10 cellular contexts compared by ENCODE assay signal in genomic region chr13:71879129-71879535, GRCh38. TPM values are rescaled to one million over a fixed set of nuclear protein-coding genes. Genes with fewer than 3 reads are reported as not detected.
A peak's percentile ranks its signal among the peaks of the same experiment; 100 is the strongest.
DNase-seq lines count a peak whose midpoint lies in the region; ATAC-seq and TF ChIP-seq lines count a peak whose summit lies in the region.
"Had no signal": no experiment of that assay in that cellular context is flagged by ENCODE, and none has a peak within 500 bp of the region (broad histone marks: within the 10 kb centered on the region; RNA-seq: fewer than 3 reads in every experiment).

No MANE protein-coding gene starts in this region.

- H3K4me3 Mint-ChIP-seq in activated T-cell treated with anti-CD3 and anti-CD28 coated beads, Interleukin-2, amount 50 U/mL, for 72 hours, result no peak overlapping the region
- H3K4me3 Mint-ChIP-seq in activated T-cell treated with anti-CD3 and anti-CD28 coated beads, Interleukin-2, amount 50 U/mL, for 24 hours, result no peak overlapping the region
- H3K4me3 Mint-ChIP-seq: dendritic cell treated with granulocyte-macrophage colony-stimulating factor and Interleukin-4, amounts not matched to agents 40 ng/mL and 50 ng/mL, for 4 days had no signal

- 0 out of 2 replicates have a peak, but pooled peaks cover 3% of the 10 kb centered on the region for H3K4me1 ChIP-seq in HEK293 (ENCODE audit: control insufficient read depth, insufficient read depth, low read length)
- no peaks in the 10 kb centered on the region for H3K4me1 ChIP-seq in foreskin keratinocyte
- H3K4me1 ChIP-seq in skeletal muscle satellite cell (ENCODE audit: control insufficient read depth, insufficient read depth, low read length), result no peaks in the 10 kb centered on the region

- H3K4me3 ChIP-seq in HEK293 (ENCODE audit: low read depth, low read length) (no peak overlapping the region), LNCaP clone FGC (ENCODE audit: low read depth, low read length) (no peak overlapping the region), skeletal muscle satellite cell (ENCODE audit: low read length) (no peak overlapping the region)

- TF ChIP-seq CTCF in HEK293 (tag by site-specific recombination; IDR thresholded peaks at IDR 0.05) (no peak), LNCaP clone FGC (IDR thresholded peaks at IDR 0.05; ENCODE audit: control insufficient read depth, extremely low read depth, insufficient read depth) (peak; percentile 42), foreskin keratinocyte (conservative IDR thresholded peaks at IDR 0.05) (peak; percentile 59)

- H3K36me3 Mint-ChIP-seq in activated T-cell treated with anti-CD3 and anti-CD28 coated beads, Interleukin-2, amount 50 U/mL, for 72 hours (ENCODE audit: insufficient read depth in 2 of 2), result no peaks in the 10 kb centered on the region
- no peaks in the 10 kb centered on the region for H3K36me3 Mint-ChIP-seq in activated T-cell treated with anti-CD3 and anti-CD28 coated beads, Interleukin-2, amount 50 U/mL, for 24 hours (ENCODE audit: low read depth)

- no peak for DNase-seq in activated T-cell treated with anti-CD3 and anti-CD28 coated beads, Interleukin-2, amount 50 U/mL, for 72 hours
- DNase-seq in activated T-cell treated with anti-CD3 and anti-CD28 coated beads, Interleukin-2, amount 50 U/mL, for 24 hours, result no peak
- DNase-seq in LNCaP clone FGC (ENCODE audit: low read depth) (no peak), SK-N-DZ (ENCODE audit: low spot score) (peak; percentile 62), foreskin keratinocyte (peak; percentile 19 to 55), NCI-H2196 (lab: John Stamatoyannopoulos, UW; ENCODE audit: unreplicated experiment) (no peak)

- H3K36me3 ChIP-seq in HEK293 (ENCODE audit: control insufficient read depth in 2 of 2, insufficient read depth in 1 of 2, low read length in 2 of 2), result no peaks in the 10 kb centered on the region
- no peaks in the 10 kb centered on the region for H3K36me3 ChIP-seq in skeletal muscle satellite cell (ENCODE audit: insufficient read depth, low read length)

- no peaks in the 10 kb centered on the region for H3K27me3 Mint-ChIP-seq in activated T-cell treated with anti-CD3 and anti-CD28 coated beads, Interleukin-2, amount 50 U/mL, for 72 hours (ENCODE audit: low read depth)
- no peaks in the 10 kb centered on the region for H3K27me3 Mint-ChIP-seq in activated T-cell treated with anti-CD3 and anti-CD28 coated beads, Interleukin-2, amount 50 U/mL, for 24 hours
- H3K27me3 Mint-ChIP-seq: dendritic cell treated with granulocyte-macrophage colony-stimulating factor and Interleukin-4, amounts not matched to agents 40 ng/mL and 50 ng/mL, for 4 days had no signal

- H3K27ac Mint-ChIP-seq in activated T-cell treated with anti-CD3 and anti-CD28 coated beads, Interleukin-2, amount 50 U/mL, for 72 hours, result no peak overlapping the region
- no peak overlapping the region for H3K27ac Mint-ChIP-seq in activated T-cell treated with anti-CD3 and anti-CD28 coated beads, Interleukin-2, amount 50 U/mL, for 24 hours
- H3K27ac Mint-ChIP-seq: dendritic cell treated with granulocyte-macrophage colony-stimulating factor and Interleukin-4, amounts not matched to agents 40 ng/mL and 50 ng/mL, for 4 days had no signal

- H3K9me3 Mint-ChIP-seq in activated T-cell treated with anti-CD3 and anti-CD28 coated beads, Interleukin-2, amount 50 U/mL, for 72 hours, result no peaks in the 10 kb centered on the region
- no peaks in the 10 kb centered on the region for H3K9me3 Mint-ChIP-seq in activated T-cell treated with anti-CD3 and anti-CD28 coated beads, Interleukin-2, amount 50 U/mL, for 24 hours
- H3K9me3 Mint-ChIP-seq: dendritic cell treated with granulocyte-macrophage colony-stimulating factor and Interleukin-4, amounts not matched to agents 40 ng/mL and 50 ng/mL, for 4 days had no signal

- peaks cover 6% of the 10 kb centered on the region for H3K4me1 Mint-ChIP-seq in activated T-cell treated with anti-CD3 and anti-CD28 coated beads, Interleukin-2, amount 50 U/mL, for 72 hours (ENCODE audit: low read depth)
- no peaks in the 10 kb centered on the region for H3K4me1 Mint-ChIP-seq in activated T-cell treated with anti-CD3 and anti-CD28 coated beads, Interleukin-2, amount 50 U/mL, for 24 hours (ENCODE audit: low read depth)

- H3K9me3 ChIP-seq in HEK293 (ENCODE audit: control insufficient read depth, insufficient read depth, low read depth, low read length) (no peaks in the 10 kb centered on the region), skeletal muscle satellite cell (replicated peaks; ENCODE audit: low read length) (no peaks in the 10 kb centered on the region)

- H3K27ac ChIP-seq in HEK293 (ENCODE audit: extremely low read depth, low read depth, low read length) (no peak overlapping the region), foreskin keratinocyte (no peak overlapping the region)

- POLR2A ChIA-PET in HEK293 (lab: Yijun Ruan, JAX), result interaction anchor here (1.1 kb wide), 1 partner anchor 12 kb away, joined by 4 read pairs; the partner anchor contains the start of gene DACH1

- H3K27me3 ChIP-seq in foreskin keratinocyte (no peaks in the 10 kb centered on the region), skeletal muscle satellite cell (ENCODE audit: control insufficient read depth, insufficient read depth, low read length) (no peaks in the 10 kb centered on the region)

- peak overlapping the region; percentile 59 for H3K4me2 ChIP-seq in skeletal muscle satellite cell (ENCODE audit: low read length)

- H3K9ac ChIP-seq in skeletal muscle satellite cell (ENCODE audit: low read depth, low read length), result no peak overlapping the region

- CTCF ChIA-PET in HEK293 (lab: Yijun Ruan, JAX), result interaction anchor here (0.5 to 1.9 kb wide), 26 partner anchors 10 to 565 kb away, joined by 3 to 9 read pairs (median 4); partner anchors contain the start of gene DACH1

- peak; percentile 69 to 83 for ATAC-seq in activated T-cell treated with anti-CD3 and anti-CD28 coated beads, Interleukin-2, amount 50 U/mL, for 72 hours (replicated peaks in 1 of 2)
- peak; percentile 71 for ATAC-seq in foreskin keratinocyte

TF ChIP-seq in HEK293, 187 proteins besides CTCF, POLR2A, EP300 and RAD21 (continues in another document):
- peak; percentile 32 for TF ChIP-seq ZNF654 (tag by site-specific recombination; IDR thresholded peaks at IDR 0.05; ENCODE audit: low read depth)
- no peak for TF ChIP-seq ZNF2 (tag by site-specific recombination; IDR thresholded peaks at IDR 0.05)
- no peak for TF ChIP-seq ZNF423 (tag by site-specific recombination; IDR thresholded peaks at IDR 0.05)
- TF ChIP-seq INSM2 (tag by site-specific recombination; IDR thresholded peaks at IDR 0.05), result no peak
- peak; percentile 80; the same call in 1 of the 2 replicates for TF ChIP-seq ZNF660 (tag by site-specific recombination; IDR thresholded peaks at IDR 0.05)
- TF ChIP-seq PRDM10 (tag by site-specific recombination; IDR thresholded peaks at IDR 0.05), result no peak
- TF ChIP-seq BCL11A (tag by site-specific recombination; IDR thresholded peaks at IDR 0.05; ENCODE audit: low read depth), result no peak
- TF ChIP-seq ZNF549 (tag by site-specific recombination; IDR thresholded peaks at IDR 0.05), result no peak
- no peak for TF ChIP-seq ZNF404 (tag by site-specific recombination; IDR thresholded peaks at IDR 0.05)
- TF ChIP-seq SP7 (tag by site-specific recombination; IDR thresholded peaks at IDR 0.05), result peak; percentile 29; the same call in 1 of the 2 replicates
- TF ChIP-seq ZNF514 (tag by site-specific recombination; IDR thresholded peaks at IDR 0.05), result no peak

RNA-seq across cellular contexts. Expression of gene DACH1, which starts 12.1 kb away (rescaled TPM):
- under 1 TPM; 0.14 to 0.17 TPM for total RNA-seq in activated T-cell treated with anti-CD3 and anti-CD28 coated beads, Interleukin-2, amount 50 U/mL, for 72 hours
- 10.9 and 12.1 TPM in 2 replicates for polyA plus RNA-seq in SK-N-DZ (2014; cell fraction: cytosol; rRNA removed)
- 6.7 and 9.2 TPM in 2 replicates for polyA plus RNA-seq in SK-N-DZ (2014; cell fraction: nucleus; rRNA removed)
- not detected in 2 replicates for total RNA-seq in foreskin keratinocyte
- not detected in 2 replicates for polyA plus RNA-seq in foreskin keratinocyte
- not detected in 2 replicates for total RNA-seq in skeletal muscle satellite cell (2012; rRNA removed)
- total RNA-seq: Daoy had no signal

Comparison
In these comparisons a context has a peak if more than half of its experiments do, and no peak if none do; other contexts are left out.
1. DNase-seq: peak in SK-N-DZ (single experiment) and foreskin keratinocyte (2 of 2); none in activated T-cell treated with anti-CD3 and anti-CD28 coated beads, Interleukin-2, amount 50 U/mL, for 72 hours (0 of 2), activated T-cell treated with anti-CD3 and anti-CD28 coated beads, Interleukin-2, amount 50 U/mL, for 24 hours (single experiment), LNCaP clone FGC (single experiment) and NCI-H2196 (single experiment).